Comparison of ENCODE assay signal across 22 cellular contexts in genomic region chr13:30456290-30456689, GRCh38. TPM values are rescaled to one million over a fixed set of nuclear protein-coding genes. Genes with fewer than 3 reads are reported as not detected.
DNase-seq lines count a peak whose midpoint lies in the region; ATAC-seq and TF ChIP-seq lines count a peak whose summit lies in the region.
"Had no signal": no experiment of that assay in that cellular context is flagged by ENCODE, and none has a peak within 500 bp of the region (broad histone marks: within the 10 kb centered on the region; RNA-seq: fewer than 3 reads in every experiment).

No MANE protein-coding gene starts in this region.

- H3K4me1 Mint-ChIP-seq in activated CD8-positive, alpha-beta memory T cell treated with anti-CD3 and anti-CD28 coated beads, Interleukin-2, amount 10 ng/mL, durations not matched to agents 7 days and 5 days, result peaks cover 16% of the 10 kb centered on the region
- H3K4me1 Mint-ChIP-seq in type B pancreatic cell (ENCODE audit: unreplicated experiment), result peaks cover 6% of the 10 kb centered on the region
- peaks cover 27% of the 10 kb centered on the region for H3K4me1 Mint-ChIP-seq in activated T-cell treated with anti-CD3 and anti-CD28 coated beads, Interleukin-2, amount 50 U/mL, for 72 hours (ENCODE audit: low read depth)

- no peak overlapping the region for H3K4me3 Mint-ChIP-seq in activated CD8-positive, alpha-beta memory T cell treated with anti-CD3 and anti-CD28 coated beads, Interleukin-2, amount 10 ng/mL, durations not matched to agents 7 days and 5 days
- no peak overlapping the region for H3K4me3 Mint-ChIP-seq in type B pancreatic cell
- no peak overlapping the region for H3K4me3 Mint-ChIP-seq in activated T-cell treated with anti-CD3 and anti-CD28 coated beads, Interleukin-2, amount 50 U/mL, for 72 hours
- H3K4me3 Mint-ChIP-seq: activated T-cell treated with anti-CD3 and anti-CD28 coated beads, Interleukin-2, amount 50 U/mL, for 4 hours had no signal

- no peak overlapping the region for H2AFZ ChIP-seq in OCI-LY3 (ENCODE audit: low read depth, low read length)

- H3K9me3 Mint-ChIP-seq in activated CD8-positive, alpha-beta memory T cell treated with anti-CD3 and anti-CD28 coated beads, Interleukin-2, amount 10 ng/mL, durations not matched to agents 7 days and 5 days (ENCODE audit: low read depth), result no peaks in the 10 kb centered on the region
- H3K9me3 Mint-ChIP-seq in type B pancreatic cell, result no peaks in the 10 kb centered on the region
- H3K9me3 Mint-ChIP-seq in activated T-cell treated with anti-CD3 and anti-CD28 coated beads, Interleukin-2, amount 50 U/mL, for 72 hours, result no peaks in the 10 kb centered on the region
- H3K9me3 Mint-ChIP-seq: activated T-cell treated with anti-CD3 and anti-CD28 coated beads, Interleukin-2, amount 50 U/mL, for 4 hours had no signal

- WGBS in gastroesophageal sphincter (ENCODE audit: low coverage in 1 of 2), 2 donors, result 10 to 26% methylated on average over 3 of the region's 3 CpGs

- H3K79me2 ChIP-seq in OCI-LY3 (ENCODE audit: low read length), result no peaks in the 10 kb centered on the region

- H3K9me3 ChIP-seq in OCI-LY3 (ENCODE audit: insufficient read depth, low read length) (no peaks in the 10 kb centered on the region), gastroesophageal sphincter (no peaks in the 10 kb centered on the region)
- H3K9me3 ChIP-seq: gastrocnemius medialis, thoracic aorta had no signal

- peak overlapping the region; percentile 27 for H3K27ac Mint-ChIP-seq in activated CD8-positive, alpha-beta memory T cell treated with anti-CD3 and anti-CD28 coated beads, Interleukin-2, amount 10 ng/mL, durations not matched to agents 7 days and 5 days
- H3K27ac Mint-ChIP-seq in type B pancreatic cell, result peak overlapping the region; percentile 24
- no peak overlapping the region for H3K27ac Mint-ChIP-seq in activated T-cell treated with anti-CD3 and anti-CD28 coated beads, Interleukin-2, amount 50 U/mL, for 72 hours

- no peaks in the 10 kb centered on the region for H3K27me3 ChIP-seq in OCI-LY3 (ENCODE audit: low read depth, low read length)
- H3K27me3 ChIP-seq in gastroesophageal sphincter, result no peaks in the 10 kb centered on the region
- H3K27me3 ChIP-seq: gastrocnemius medialis had no signal

- TF ChIP-seq EP300 in gastroesophageal sphincter (IDR thresholded peaks at IDR 0.05), result no peak

- TF ChIP-seq CTCF in OCI-LY3 (IDR thresholded peaks at IDR 0.05; ENCODE audit: low read depth, low read length), result no peak
- TF ChIP-seq CTCF in gastroesophageal sphincter (IDR thresholded peaks at IDR 0.05), result no peak
- no peak for TF ChIP-seq CTCF in type B pancreatic cell (conservative IDR thresholded peaks at IDR 0.05)

- H3K27ac ChIP-seq in OCI-LY3 (ENCODE audit: low read length), result peak overlapping the region; percentile 5; the same call in 1 of the 2 replicates
- H3K27ac ChIP-seq in gastroesophageal sphincter, result peak overlapping the region in 3 of 4 donors; percentile 42 to 64 (median 57)
- H3K27ac ChIP-seq: gastrocnemius medialis, thoracic aorta had no signal

- H3K27me3 Mint-ChIP-seq in activated CD8-positive, alpha-beta memory T cell treated with anti-CD3 and anti-CD28 coated beads, Interleukin-2, amount 10 ng/mL, durations not matched to agents 7 days and 5 days, result no peaks in the 10 kb centered on the region
- no peaks in the 10 kb centered on the region for H3K27me3 Mint-ChIP-seq in type B pancreatic cell
- H3K27me3 Mint-ChIP-seq in activated T-cell treated with anti-CD3 and anti-CD28 coated beads, Interleukin-2, amount 50 U/mL, for 72 hours (ENCODE audit: low read depth), result no peaks in the 10 kb centered on the region

- H4K20me1 ChIP-seq in OCI-LY3 (ENCODE audit: insufficient read depth, low read length), result 0 out of 2 replicates have a peak, but pooled peaks cover 6% of the 10 kb centered on the region

- H3K4me2 ChIP-seq in OCI-LY3 (ENCODE audit: low read length), result no peak overlapping the region

- H3K4me1 ChIP-seq in OCI-LY3 (ENCODE audit: low read length) (peaks cover 18% of the 10 kb centered on the region), gastroesophageal sphincter (peaks cover 0 to 34% (median 5%) of the 10 kb centered on the region in 3 donors)

- peaks cover 18% of the 10 kb centered on the region for H3K36me3 Mint-ChIP-seq in activated CD8-positive, alpha-beta memory T cell treated with anti-CD3 and anti-CD28 coated beads, Interleukin-2, amount 10 ng/mL, durations not matched to agents 7 days and 5 days
- peaks cover 9% of the 10 kb centered on the region for H3K36me3 Mint-ChIP-seq in type B pancreatic cell
- peaks cover 4 to 13% of the 10 kb centered on the region in 2 donors for H3K36me3 Mint-ChIP-seq in activated T-cell treated with anti-CD3 and anti-CD28 coated beads, Interleukin-2, amount 50 U/mL, for 72 hours (ENCODE audit: insufficient read depth in 2 of 2)

- CTCF ChIA-PET in activated CD8-positive, alpha-beta memory T cell treated with anti-CD3 and anti-CD28 coated beads, Interleukin-2, amount 10 ng/mL, durations not matched to agents 7 days and 5 days (lab: Charles Lee), result interaction anchor here (1.4 to 2.3 kb wide), 2 partner anchors 20 to 324 kb away, joined by 4 to 6 read pairs; no protein-coding TSS in a partner anchor

- peaks cover 23% of the 10 kb centered on the region for H3K36me3 ChIP-seq in OCI-LY3 (replicated peaks; ENCODE audit: low read depth, low read length)
- peaks cover 0 to 7% of the 10 kb centered on the region in 2 donors for H3K36me3 ChIP-seq in gastroesophageal sphincter

- no peak for TF ChIP-seq POLR2A in gastroesophageal sphincter (IDR thresholded peaks at IDR 0.05)

- ATAC-seq in activated CD8-positive, alpha-beta memory T cell treated with anti-CD3 and anti-CD28 coated beads, Interleukin-2, amount 10 ng/mL, durations not matched to agents 7 days and 5 days, result no peak
- ATAC-seq in gastroesophageal sphincter (peak; percentile 31), GM18517 (IDR thresholded peaks at IDR 0.05; ENCODE audit: unreplicated experiment) (no peak)
- no peak for ATAC-seq in activated T-cell treated with anti-CD3 and anti-CD28 coated beads, Interleukin-2, amount 50 U/mL, for 72 hours (replicated peaks in 1 of 2)
- ATAC-seq: gastrocnemius medialis, Right ventricle myocardium inferior had no signal

- H3K9ac ChIP-seq in OCI-LY3 (ENCODE audit: low read length), result no peak overlapping the region

- H3K4me3 ChIP-seq in OCI-LY3 (ENCODE audit: low read length) (no peak overlapping the region), gastroesophageal sphincter (no peak overlapping the region)
- H3K4me3 ChIP-seq: gastrocnemius medialis, lung, thoracic aorta had no signal

- no peak for DNase-seq in activated CD8-positive, alpha-beta memory T cell treated with anti-CD3 and anti-CD28 coated beads, Interleukin-2, amount 10 ng/mL, durations not matched to agents 7 days and 5 days
- DNase-seq in activated CD8-positive, alpha-beta memory T cell treated with anti-CD3 and anti-CD28 coated beads, Interleukin-2, amount 50 U/mL, for 48 hours, result no peak
- DNase-seq in type B pancreatic cell (ENCODE audit: extremely low spot score, unreplicated experiment), result no peak
- no peak for DNase-seq in hepatic stellate cell (ENCODE audit: low spot score)
- no peak for DNase-seq in activated T-cell treated with anti-CD3 and anti-CD28 coated beads, Interleukin-2, amount 50 U/mL, for 72 hours
- DNase-seq: activated CD4-positive, alpha-beta T cell treated with anti-CD3 and anti-CD28 coated beads for 4 hours; activated T-cell treated with anti-CD3 and anti-CD28 coated beads, Interleukin-2, amount 50 U/mL, for 4 hours; Calu3; central memory CD4-positive, alpha-beta T cell; gastrocnemius medialis; KBM-7; NCI-H345; NK-92 treated with Interleukin-12 subunit alpha and Interleukin-12 subunit beta, amount 100 ng/mL, for 24 hours; right cardiac atrium; stimulated activated CD4-positive, alpha-beta T cell treated with anti-CD3 and anti-CD28 coated beads, Interleukin-1b, Interleukin-23, amount 100 ng/mL, for 48 hours had no signal

RNA-seq across cellular contexts. Expression of gene HMGB1, which starts 9.4 kb away (rescaled TPM):
- total RNA-seq in activated CD8-positive, alpha-beta memory T cell treated with anti-CD3 and anti-CD28 coated beads, Interleukin-2, amount 10 ng/mL, durations not matched to agents 7 days and 5 days, result 100 to 1,000 TPM; 716 to 739 TPM
- total RNA-seq in gastroesophageal sphincter (100 to 1,000 TPM; 255 to 350 (median 337) TPM), type B pancreatic cell (ENCODE audit: low replicate concordance) (312 and 576 TPM in 2 replicates)
- total RNA-seq in activated T-cell treated with anti-CD3 and anti-CD28 coated beads, Interleukin-2, amount 50 U/mL, for 72 hours, result 100 to 1,000 TPM; 418 to 596 TPM

RNA-seq across cellular contexts. Expression of gene UBE2L5, which starts 34.0 kb away (rescaled TPM):
- not detected for total RNA-seq in activated CD8-positive, alpha-beta memory T cell treated with anti-CD3 and anti-CD28 coated beads, Interleukin-2, amount 10 ng/mL, durations not matched to agents 7 days and 5 days
- total RNA-seq in gastroesophageal sphincter (under 1 TPM in 1 of 4 donors, not detected in 3; 0.31 TPM), type B pancreatic cell (ENCODE audit: low replicate concordance) (not detected in 2 replicates)
- total RNA-seq in activated T-cell treated with anti-CD3 and anti-CD28 coated beads, Interleukin-2, amount 50 U/mL, for 72 hours, result not detected
- total RNA-seq: activated T-cell treated with anti-CD3 and anti-CD28 coated beads, Interleukin-2, amount 50 U/mL, for 4 hours; Calu3; gastrocnemius medialis; lung; right cardiac atrium; Right ventricle myocardium inferior; T-helper 2 cell treated with Interferon-gamma antibody and Interleukin-4, amounts not matched to agents 100 ng/mL and 5 ng/mL, for 36 hours had no signal
